ENCODE assay signal across 8 cellular contexts in genomic region chr1:67736750-67737149, GRCh38. TPM values are rescaled to one million over a fixed set of nuclear protein-coding genes. Genes with fewer than 3 reads are reported as not detected.
A peak's percentile ranks its signal among the peaks of the same experiment; 100 is the strongest.
DNase-seq lines count a peak whose midpoint lies in the region; ATAC-seq, FAIRE-seq and TF ChIP-seq lines count a peak whose summit lies in the region.

No MANE protein-coding gene starts in this region.

- DNase-seq in A549 (ENCODE audit: low read depth in 1 of 2, low spot score in 1 of 2): no peak
- DNase-seq in HFF-Myc (ENCODE audit: extremely low read depth, low read depth): no peak
- DNase-seq in caudate nucleus (lab: John Stamatoyannopoulos, UW): no peak
- no peak for DNase-seq in omental fat pad (ENCODE audit: low spot score)

- TF ChIP-seq POLR2A in A549 (IDR thresholded peaks at IDR 0.05; ENCODE audit: low read length): no peak

- TF ChIP-seq CTCF in A549 (IDR thresholded peaks at IDR 0.05) (no peak), HFF-Myc (IDR thresholded peaks at IDR 0.05; ENCODE audit: low read depth, low read length, missing control alignments) (no peak), omental fat pad (IDR thresholded peaks at IDR 0.05) (no peak)

- CTCF ChIA-PET in A549 (lab: Yijun Ruan, JAX): interaction anchor here (1.0 to 1.1 kb wide), 2 partner anchors 24 to 204 kb away, joined by 3 to 4 read pairs; no protein-coding TSS in a partner anchor

- H3K27me3 ChIP-seq in neuron (ENCODE audit: insufficient read depth, low read length): no peaks in the 10 kb centered on the region

- peaks cover 52% of the 10 kb centered on the region for H3K4me1 ChIP-seq in A549
- peaks cover 10% of the 10 kb centered on the region for H3K4me1 ChIP-seq in neuron (ENCODE audit: insufficient read depth, low read length)

- no peaks in the 10 kb centered on the region for H3K9me3 ChIP-seq in A549
- no peaks in the 10 kb centered on the region for H3K9me3 ChIP-seq in neuron (ENCODE audit: low read length)

- H2AFZ ChIP-seq in neuron (ENCODE audit: low read depth, low read length): peak overlapping the region; percentile 50

- FAIRE-seq in A549 (lab: Jason Lieb, UNC): no peak

- no peak for ATAC-seq in A549
- ATAC-seq in omental fat pad (ENCODE audit: low FRiP score): no peak
- ATAC-seq in GM18873 (IDR thresholded peaks at IDR 0.05; ENCODE audit: low FRiP score, unreplicated experiment): no peak
- no peak for ATAC-seq in GM21515 (IDR thresholded peaks at IDR 0.05; ENCODE audit: unreplicated experiment)
- ATAC-seq in GM21447 (IDR thresholded peaks at IDR 0.05; ENCODE audit: unreplicated experiment): no peak

- no peaks in the 10 kb centered on the region for H3K36me3 ChIP-seq in neuron (ENCODE audit: insufficient read depth, low read length)

- TF ChIP-seq EP300 in A549 (IDR thresholded peaks at IDR 0.05): no peak

- POLR2A ChIA-PET in A549 (lab: Yijun Ruan, JAX): interaction anchor here (0.6 to 1.4 kb wide), 2 partner anchors 52 to 194 kb away, joined by 5 to 6 read pairs; partner anchors contain the start of gene GADD45A

- H3K4me2 ChIP-seq in A549: peak overlapping the region; percentile 81

- no peak for TF ChIP-seq RAD21 in A549 (conservative IDR thresholded peaks at IDR 0.05 in 1 of 2, IDR thresholded peaks at IDR 0.05 in 1 of 2)

- 98% methylated on average over 3 of the region's 3 CpGs for whole genome bisulfite sequencing in A549 (ENCODE audit: missing lambda C conversion rate)

- H3K27ac ChIP-seq in A549: peak overlapping the region; percentile 76 to 80; a peak in 5 of 6 replicates
- peak overlapping the region; percentile 40 for H3K27ac ChIP-seq in caudate nucleus (ENCODE audit: low read depth, low read length)

- H3K4me3 ChIP-seq in A549: no peak overlapping the region
- H3K4me3 ChIP-seq in HFF-Myc (replicated peaks; ENCODE audit: low read depth, low read length): peak overlapping the region; percentile 20; the same call in 1 of the 2 replicates
- no peak overlapping the region for H3K4me3 ChIP-seq in neuron (ENCODE audit: low read length)

TF ChIP-seq in A549, 52 proteins besides CTCF, POLR2A, EP300 and RAD21:
- TF ChIP-seq HMGXB4 (CRISPR knock-in tag; IDR thresholded peaks at IDR 0.05; ENCODE audit: borderline replicate concordance): no peak
- TF ChIP-seq RFX5 (IDR thresholded peaks at IDR 0.05): no peak
- no peak for TF ChIP-seq JUNB (IDR thresholded peaks at IDR 0.05)
TF ChIP-seq in A549: peak in this region for 0.

RNA-seq across cellular contexts. Expression of gene GADD45A, which starts 51.7 kb away (rescaled TPM):
- polyA plus RNA-seq in A549 (2011; rRNA removed) (26.6 and 44.7 TPM in 2 replicates), A549 (2017; fragmentation: RNase III; extraction: RNeasy Plus Mini Kit Qiagen cat#74134 plus additional on column Dnase treatment) (36.0 to 49.6 TPM (median 41.6 TPM) in 3 replicates)
- 67.8 and 72.1 TPM in 2 replicates for polyA plus RNA-seq in A549 (2012; cell fraction: cytosol; rRNA removed)
- 113 and 126 TPM in 2 replicates for polyA plus RNA-seq in A549 (2012; cell fraction: nucleus; rRNA removed)
- 4.6 and 7.2 TPM in 2 replicates for polyA minus RNA-seq in A549 (2011; rRNA and poly(A)+ RNA removed)
- 100 to 1,000 TPM in 2 of 4 donors, 10 to 100 TPM in 2; 31.7 to 115 (median 67.2) TPM for total RNA-seq in omental fat pad
